In genomic region chr16:5791011-5791410, GRCh38 we compare ENCODE assay signal across 31 cellular contexts.
"Had no signal": no experiment of that assay in that cellular context is flagged by ENCODE, and none has a peak within 500 bp of the region (broad histone marks: within the 10 kb centered on the region; RNA-seq: fewer than 3 reads in every experiment).

No MANE protein-coding gene starts in this region.

- H2AFZ ChIP-seq: hepatocyte, neural progenitor cell, parathyroid adenoma had no signal

- H3K27me3 ChIP-seq: gastrocnemius medialis, hepatocyte, left lung, neural progenitor cell, right atrium auricular region, stomach, thyroid gland, vagina had no signal

- H3K27ac Mint-ChIP-seq: dendritic cell treated with granulocyte-macrophage colony-stimulating factor and Interleukin-4, amounts not matched to agents 40 ng/mL and 50 ng/mL, for 4 days; endodermal cell; mesothelial cell of epicardium; naive thymus-derived CD4-positive, alpha-beta T cell; nephron; neural progenitor cell; stimulated activated effector memory CD8-positive, alpha-beta T cell treated with anti-CD3 and anti-CD28 coated beads, Interleukin-12 subunit alpha, Interleukin-12 subunit beta, amount 100 ng/mL, for 72 hours had no signal

- H3K4me3 Mint-ChIP-seq: dendritic cell treated with granulocyte-macrophage colony-stimulating factor and Interleukin-4, amounts not matched to agents 40 ng/mL and 50 ng/mL, for 4 days; endodermal cell; mesothelial cell of epicardium; naive thymus-derived CD4-positive, alpha-beta T cell; nephron; neural progenitor cell; stimulated activated effector memory CD8-positive, alpha-beta T cell treated with anti-CD3 and anti-CD28 coated beads, Interleukin-12 subunit alpha, Interleukin-12 subunit beta, amount 100 ng/mL, for 72 hours had no signal

- ATAC-seq: esophagus mucosa; gastrocnemius medialis; left cardiac atrium; left lung; mucosa of descending colon; naive thymus-derived CD4-positive, alpha-beta T cell; sciatic nerve; stimulated activated effector memory CD8-positive, alpha-beta T cell treated with anti-CD3 and anti-CD28 coated beads, Interleukin-12 subunit alpha, Interleukin-12 subunit beta, amount 100 ng/mL, for 72 hours had no signal

- H3K4me1 Mint-ChIP-seq: mesothelial cell of epicardium; nephron; stimulated activated effector memory CD8-positive, alpha-beta T cell treated with anti-CD3 and anti-CD28 coated beads, Interleukin-12 subunit alpha, Interleukin-12 subunit beta, amount 100 ng/mL, for 72 hours had no signal

- DNase-seq: effector CD8-positive, alpha-beta T cell; foreskin fibroblast; gastrocnemius medialis; head of caudate nucleus; left cardiac atrium; left lung; mesenchymal stem cell; mucosa of descending colon; naive thymus-derived CD4-positive, alpha-beta T cell; stimulated activated CD4-positive, alpha-beta T cell treated with anti-CD3 and anti-CD28 coated beads, Interleukin-12 subunit alpha, Interleukin-12 subunit beta, amount 100 ng/mL, for 4 hours; stimulated activated CD4-positive, alpha-beta T cell treated with anti-CD3 and anti-CD28 coated beads, Interleukin-1b, Interleukin-23, amount 100 ng/mL, for 48 hours; stimulated activated CD4-positive, alpha-beta T cell treated with anti-CD3 and anti-CD28 coated beads, Interleukin-4, amount 100 ng/mL, for 24 hours; stimulated activated naive CD4-positive, alpha-beta T cell treated with Interleukin-2 at 50 U/mL for 16 hours; stomach; thyroid gland; trophoblast cell had no signal

- H3K27ac ChIP-seq: epithelial cell of prostate, gastrocnemius medialis, hepatocyte, left lung, neural progenitor cell, parathyroid adenoma, prostate gland, right atrium auricular region, stomach, thyroid gland, vagina had no signal

- H3K79me2 ChIP-seq: hepatocyte, parathyroid adenoma had no signal

- H3K4me3 ChIP-seq: gastrocnemius medialis, hepatocyte, left lung, mucosa of descending colon, neural progenitor cell, prostate gland, right atrium auricular region, smooth muscle cell, stomach, thyroid gland, vagina had no signal

- H3K9me3 Mint-ChIP-seq: endodermal cell, nephron, neural progenitor cell had no signal

- H3K27me3 Mint-ChIP-seq: dendritic cell treated with granulocyte-macrophage colony-stimulating factor and Interleukin-4, amounts not matched to agents 40 ng/mL and 50 ng/mL, for 4 days had no signal

- H3K36me3 ChIP-seq: gastrocnemius medialis, left lung, neural progenitor cell, prostate gland, right atrium auricular region, stomach, thyroid gland, vagina had no signal

- H3K9me3 ChIP-seq: gastrocnemius medialis, left lung, mucosa of descending colon, prostate gland, right atrium auricular region, thyroid gland, vagina had no signal

- H3K4me1 ChIP-seq: gastrocnemius medialis, left lung, parathyroid adenoma, prostate gland, right atrium auricular region, stomach, thyroid gland, vagina had no signal

- H3K36me3 Mint-ChIP-seq: mesothelial cell of epicardium; naive thymus-derived CD4-positive, alpha-beta T cell; neural progenitor cell; stimulated activated effector memory CD8-positive, alpha-beta T cell treated with anti-CD3 and anti-CD28 coated beads, Interleukin-12 subunit alpha, Interleukin-12 subunit beta, amount 100 ng/mL, for 72 hours had no signal

- H3K4me2 ChIP-seq: hepatocyte, neural progenitor cell, smooth muscle cell had no signal
